Comparison of ENCODE assay signal across 8 cellular contexts in the genomic region with DNA sequence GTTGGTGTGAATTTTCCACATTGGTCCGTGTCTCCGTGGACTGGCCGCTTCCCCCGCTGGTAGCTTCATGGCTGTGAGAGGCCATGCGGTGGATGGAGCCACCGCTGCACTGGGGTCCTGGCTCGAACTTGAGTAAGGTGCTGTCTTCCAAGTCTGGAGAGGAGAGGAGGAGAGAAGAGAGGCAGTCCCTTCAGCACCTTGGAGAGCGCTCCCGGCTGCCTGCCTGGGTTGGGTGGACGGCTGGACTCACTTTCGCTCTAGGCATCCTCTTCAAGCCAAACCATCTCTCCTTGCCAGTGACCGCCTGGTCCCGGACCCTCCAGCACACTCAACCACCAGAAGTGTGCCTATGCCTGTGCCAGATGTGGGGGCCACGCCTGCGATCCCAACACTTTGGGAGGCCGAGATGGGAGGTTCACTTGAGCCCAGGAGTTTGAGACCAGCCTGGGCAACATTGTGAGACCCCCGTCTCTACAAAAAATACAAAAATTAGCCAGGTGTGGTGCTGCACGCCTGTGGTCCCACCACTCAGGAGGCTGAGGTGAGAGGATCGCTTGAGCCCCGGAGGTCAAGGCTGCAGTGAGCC. TPM values are rescaled to one million over a fixed set of nuclear protein-coding genes. Genes with fewer than 3 reads are reported as not detected.
DNase-seq lines count a peak whose midpoint lies in the region; ATAC-seq and TF ChIP-seq lines count a peak whose summit lies in the region.

No MANE protein-coding gene starts in this region.

- H3K4me3 ChIP-seq in CD4-positive, alpha-beta memory T cell (ENCODE audit: low read length in 2 of 2): no peak overlapping the region
- H3K4me3 ChIP-seq in LNCaP clone FGC (ENCODE audit: low read depth, low read length) (no peak overlapping the region), heart right ventricle (no peak overlapping the region)

- CTCF ChIA-PET in CD4-positive, alpha-beta memory T cell (lab: Charles Lee; ENCODE audit: partially characterized antibody): interaction anchor here (1.6 kb wide), 1 partner anchor 28 kb away, joined by 3 read pairs; no protein-coding TSS in a partner anchor

- no peak overlapping the region for H3K4me3 Mint-ChIP-seq in CD4-positive, alpha-beta memory T cell

- no peaks in the 10 kb centered on the region for H3K36me3 ChIP-seq in CD4-positive, alpha-beta memory T cell (ENCODE audit: insufficient read depth, low read length)
- H3K36me3 ChIP-seq in heart right ventricle: no peaks in the 10 kb centered on the region

- no peaks in the 10 kb centered on the region for H3K36me3 Mint-ChIP-seq in CD4-positive, alpha-beta memory T cell

- H3K27ac ChIP-seq in CD4-positive, alpha-beta memory T cell (ENCODE audit: low read depth, low read length): no peak overlapping the region
- H3K27ac ChIP-seq in heart right ventricle: no peak overlapping the region

- POLR2A ChIA-PET in CD4-positive, alpha-beta memory T cell (lab: Charles Lee; ENCODE audit: partially characterized antibody): no interaction called here

- H3K27me3 Mint-ChIP-seq in CD4-positive, alpha-beta memory T cell: peaks cover 37 to 39% of the 10 kb centered on the region in 2 donors

- H3K27ac Mint-ChIP-seq in CD4-positive, alpha-beta memory T cell: no peak overlapping the region

- peak in 4 of 5 donors; percentile 24 to 31 (median 28) for DNase-seq in CD4-positive, alpha-beta memory T cell
- DNase-seq in LNCaP clone FGC (ENCODE audit: low read depth): peak; percentile 17
- peak; percentile 44 for DNase-seq in activated T-cell treated with anti-CD3 and anti-CD28 coated beads, Interleukin-2, amount 50 U/mL, for 1 hour
- DNase-seq in heart right ventricle: peak; percentile 70 to 71
- peak in 3 of 4 experiments; percentile 1 to 35 (median 13) for DNase-seq in stimulated activated CD4-positive, alpha-beta T cell treated with anti-CD3 and anti-CD28 coated beads, Interleukin-1b, Interleukin-23, amount 100 ng/mL, for 24 hours (ENCODE audit: low read depth in 4 of 4, low spot score in 1 of 4)
- no peak for DNase-seq in occipital lobe (lab: John Stamatoyannopoulos, UW)
- DNase-seq in NCI-H146 treated with DMSO at 0.1 percent for 48 hours (lab: John Stamatoyannopoulos, UW; ENCODE audit: unreplicated experiment): no peak
- DNase-seq in NCI-H2107 treated with DMSO at 0.1 percent for 48 hours (lab: John Stamatoyannopoulos, UW; ENCODE audit: unreplicated experiment): no peak

- intact Hi-C loops in CD4-positive, alpha-beta memory T cell (cut with micrococcal nuclease): no loop called here
- intact Hi-C loops in heart right ventricle (cut with DNase I): no loop called here

- 41 to 45% methylated on average over 20 of the region's 20 CpGs for WGBS in heart right ventricle, 2 donors

- H3K9me3 Mint-ChIP-seq in CD4-positive, alpha-beta memory T cell: peaks cover 0 to 8% (median 0%) of the 10 kb centered on the region in 8 donors

- TF ChIP-seq CTCF in LNCaP clone FGC (IDR thresholded peaks at IDR 0.05; ENCODE audit: control insufficient read depth, extremely low read depth, insufficient read depth): no peak
- TF ChIP-seq CTCF in heart right ventricle (IDR thresholded peaks at IDR 0.05): no peak

- peaks cover 4% of the 10 kb centered on the region for H3K27me3 ChIP-seq in CD4-positive, alpha-beta memory T cell (ENCODE audit: insufficient read depth, low read length)
- H3K27me3 ChIP-seq in heart right ventricle: peaks cover 10 to 72% (median 61%) of the 10 kb centered on the region in 7 donors

- H3K9me3 ChIP-seq in CD4-positive, alpha-beta memory T cell (ENCODE audit: control insufficient read depth in 1 of 2, low read length in 2 of 2): no peaks in the 10 kb centered on the region
- no peaks in the 10 kb centered on the region for H3K9me3 ChIP-seq in heart right ventricle

- no peaks in the 10 kb centered on the region for H3K4me1 ChIP-seq in CD4-positive, alpha-beta memory T cell (ENCODE audit: insufficient read depth, low read length)
- peaks cover 0 to 5% (median 0%) of the 10 kb centered on the region in 9 donors for H3K4me1 ChIP-seq in heart right ventricle

- peaks cover 0 to 5% (median 4%) of the 10 kb centered on the region in 4 donors for H3K4me1 Mint-ChIP-seq in CD4-positive, alpha-beta memory T cell

- ATAC-seq in heart right ventricle: peak; percentile 49 to 71 (median 58)

RNA-seq across cellular contexts. Expression of gene JPH3, which starts 6.2 kb away (rescaled TPM):
- total RNA-seq in CD4-positive, alpha-beta memory T cell: under 1 TPM in 1 of 2 experiments, not detected in 1; 0.09 TPM
- polyA plus RNA-seq in CD4-positive, alpha-beta memory T cell: not detected
- under 1 TPM in 5 of 10 donors, not detected in 5; 0.08 to 0.79 (median 0.10) TPM for total RNA-seq in heart right ventricle
- under 1 TPM in 1 of 2 donors, not detected in 1; 0.06 TPM for polyA plus RNA-seq in heart right ventricle
- 56.0 TPM for total RNA-seq in occipital lobe

Comparison
In these comparisons a context has a peak if more than half of its experiments do, and no peak if none do; other contexts are left out.
1. DNase-seq: peak in CD4-positive, alpha-beta memory T cell (4 of 5), LNCaP clone FGC (single experiment), activated T-cell treated with anti-CD3 and anti-CD28 coated beads, Interleukin-2, amount 50 U/mL, for 1 hour (single experiment), heart right ventricle (2 of 2) and stimulated activated CD4-positive, alpha-beta T cell treated with anti-CD3 and anti-CD28 coated beads, Interleukin-1b, Interleukin-23, amount 100 ng/mL, for 24 hours (3 of 4); none in occipital lobe (single experiment), NCI-H146 treated with DMSO at 0.1 percent for 48 hours (single experiment) and NCI-H2107 treated with DMSO at 0.1 percent for 48 hours (single experiment).
2. RNA of gene JPH3, which starts 6.2 kb away (total RNA-seq): 56.0 TPM in occipital lobe (single experiment); 0.09 TPM in CD4-positive, alpha-beta memory T cell and 0.08 to 0.79 TPM in heart right ventricle; every median in the first group is over 10 times any median in the second.